8 cellular contexts compared by ENCODE assay signal in genomic region chr2:99337931-99338580, GRCh38. TPM values are rescaled to one million over a fixed set of nuclear protein-coding genes. Genes with fewer than 3 reads are reported as not detected.
DNase-seq lines count a peak whose midpoint lies in the region; FAIRE-seq and TF ChIP-seq lines count a peak whose summit lies in the region.

No MANE protein-coding gene starts in this region.

- TF ChIP-seq POLR2A in GM12891 (IDR thresholded peaks at IDR 0.05; ENCODE audit: low read depth, low read length), result no peak; the same call in 1 of the 2 replicates

- no peaks in the 10 kb centered on the region for H3K27me3 ChIP-seq in MG63

- H3K4me3 ChIP-seq in AG04449 (ENCODE audit: low read depth, low read length), result peak overlapping the region; percentile 82
- H3K4me3 ChIP-seq in MG63, result peak overlapping the region; percentile 92

- POLR2A ChIA-PET in AG04449 (lab: Yijun Ruan, JAX), result interaction anchor here (3.2 kb wide), 1 partner anchor 157 kb away, joined by 16 read pairs; the partner anchor contains the start of genes MITD1 and MRPL30

- DNase-seq in AG04449 (ENCODE audit: low read depth, low spot score), result no peak
- no peak for DNase-seq in GM12891 (ENCODE audit: insufficient read length, low spot score)
- DNase-seq in MG63, result no peak
- peak; percentile 9 to 41 for DNase-seq in T47D (ENCODE audit: low read depth in 1 of 2, low spot score in 1 of 2)
- DNase-seq in lung microvascular endothelial cell (ENCODE audit: low read depth in 2 of 2), result peak; percentile 31 to 39
- no peak for DNase-seq in NCI-H524 (lab: John Stamatoyannopoulos, UW)
- no peak for DNase-seq in amniotic stem cell (lab: John Stamatoyannopoulos, UW)
- DNase-seq in LoVo (ENCODE audit: low spot score), result no peak

- CTCF ChIA-PET in AG04449 (lab: Yijun Ruan, JAX), result interaction anchor here (0.6 to 3.6 kb wide), 23 partner anchors 10 to 183 kb away, joined by 3 to 19 read pairs (median 4); partner anchors contain the start of gene REV1

- no peak for FAIRE-seq in GM12891 (lab: Jason Lieb, UNC)

- in situ Hi-C loops in T47D (cut with HindIII; ENCODE audit: low pct_unique_long_range_greater_than_20kb, low sequenced_read_pairs), result no loop called here

- H3K9me3 ChIP-seq in MG63, result no peaks in the 10 kb centered on the region

- peaks cover 13% of the 10 kb centered on the region for H3K36me3 ChIP-seq in MG63

- no peak for TF ChIP-seq CTCF in AG04449 (IDR thresholded peaks at IDR 0.05; ENCODE audit: insufficient read depth, low read length, missing control alignments)

TF ChIP-seq in GM12891, 5 proteins besides CTCF, POLR2A, EP300 and RAD21:
- TF ChIP-seq TAF1 (IDR thresholded peaks at IDR 0.05; ENCODE audit: low read depth, low read length) (peak; percentile 17; the same call in 1 of the 2 replicates), PAX5 (IDR thresholded peaks at IDR 0.05; ENCODE audit: insufficient read depth, low read length, severe bottlenecking) (no peak)

RNA-seq across cellular contexts. Expression of gene EIF5B, which starts 0.9 kb away (rescaled TPM):
- polyA plus RNA-seq in GM12891 (2012; ENCODE audit: low read depth, missing spikeins), result 47.7 TPM
- 3.6 and 4.7 TPM in 2 replicates for total RNA-seq in MG63 (2014; rRNA removed; shearing (Covaris generic); ENCODE audit: low replicate concordance)
- total RNA-seq in lung microvascular endothelial cell, result 12.7 and 14.6 TPM in 2 replicates

RNA-seq across cellular contexts. Expression of gene TXNDC9, which starts 1.9 kb away (rescaled TPM):
- polyA plus RNA-seq in GM12891 (2012; ENCODE audit: low read depth, missing spikeins), result 27.5 TPM
- total RNA-seq in MG63 (2014; rRNA removed; shearing (Covaris generic); ENCODE audit: low replicate concordance), result 92.3 and 129 TPM in 2 replicates
- total RNA-seq in lung microvascular endothelial cell, result 54.8 and 57.3 TPM in 2 replicates

RNA-seq across cellular contexts. Expression of gene LYG1, which starts 37.1 kb away (rescaled TPM):
- polyA plus RNA-seq in GM12891 (2012; ENCODE audit: low read depth, missing spikeins), result 0.55 TPM
- total RNA-seq in MG63 (2014; rRNA removed; shearing (Covaris generic); ENCODE audit: low replicate concordance), result not detected in 2 replicates
- total RNA-seq in lung microvascular endothelial cell, result 0.22 and 0.40 TPM in 2 replicates

Comparison
In these comparisons a context has a peak if more than half of its experiments do, and no peak if none do; other contexts are left out.
1. DNase-seq: peak in T47D (2 of 2) and lung microvascular endothelial cell (2 of 2); none in AG04449 (single experiment), GM12891 (single experiment), MG63 (single experiment), NCI-H524 (0 of 2), amniotic stem cell (single experiment) and LoVo (single experiment).